In genomic region chr6:153645326-153645725, GRCh38 we compare ENCODE assay signal across 7 cellular contexts.
"Had no signal": no experiment of that assay in that cellular context is flagged by ENCODE, and none has a peak within 500 bp of the region (broad histone marks: within the 10 kb centered on the region; RNA-seq: fewer than 3 reads in every experiment).

No MANE protein-coding gene starts in this region.

- H3K4me1 Mint-ChIP-seq: IgD-negative memory B cell had no signal

- DNase-seq: KBM-7, KG1 had no signal

- H3K36me3 Mint-ChIP-seq: IgD-negative memory B cell had no signal

- H3K4me3 Mint-ChIP-seq: IgD-negative memory B cell had no signal

- H3K9ac ChIP-seq: KMS-11 had no signal

- H3K27me3 Mint-ChIP-seq: IgD-negative memory B cell had no signal

- H3K27ac Mint-ChIP-seq: IgD-negative memory B cell had no signal

- H3K4me2 ChIP-seq: KMS-11 had no signal

- H3K4me3 ChIP-seq: K562 had no signal

- ATAC-seq: K562 had no signal

- H3K27ac ChIP-seq: HL-60, KMS-11 had no signal

- FAIRE-seq: HTR-8/SVneo, K562 had no signal
